ENCODE assay signal across 16 cellular contexts in the genomic region with DNA sequence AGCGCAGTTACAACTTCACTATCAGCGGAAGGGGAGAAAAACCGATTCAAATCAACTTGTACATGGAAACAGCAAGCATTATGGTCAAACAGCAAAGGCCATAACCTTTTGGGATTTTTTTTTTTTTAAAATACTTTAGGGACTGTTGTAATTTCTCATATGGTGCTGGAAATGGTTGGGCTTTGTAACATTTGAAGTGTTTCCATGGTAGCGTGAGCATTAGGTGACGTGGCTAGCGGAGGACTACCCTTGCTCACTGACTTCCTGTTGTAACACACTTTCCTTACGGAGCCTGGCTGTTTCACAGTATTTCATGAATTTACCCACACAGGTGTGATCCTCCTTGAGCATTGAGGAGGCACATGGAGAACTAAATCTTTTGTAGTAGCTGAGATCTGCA.
DNase-seq lines count a peak whose midpoint lies in the region; ATAC-seq, FAIRE-seq and TF ChIP-seq lines count a peak whose summit lies in the region.
"Had no signal": no experiment of that assay in that cellular context is flagged by ENCODE, and none has a peak within 500 bp of the region (broad histone marks: within the 10 kb centered on the region; RNA-seq: fewer than 3 reads in every experiment).

No MANE protein-coding gene starts in this region.

- ATAC-seq in heart right ventricle = no peak
- ATAC-seq in heart left ventricle = no peak
- ATAC-seq in GM21526 (IDR thresholded peaks at IDR 0.05; ENCODE audit: low FRiP score, unreplicated experiment) = no peak
- ATAC-seq: CD8-positive, alpha-beta T cell had no signal

- H3K27ac ChIP-seq in heart right ventricle = peak overlapping the region in 6 of 10 donors; percentile 6 to 91 (median 84)
- peak overlapping the region in 6 of 12 donors; percentile 2 to 83 (median 17) for H3K27ac ChIP-seq in heart left ventricle
- H3K27ac ChIP-seq in astrocyte (ENCODE audit: low read depth, low read length) = no peak overlapping the region
- H3K27ac ChIP-seq in mesenchymal stem cell (ENCODE audit: low read length, poor library complexity, severe bottlenecking) = no peak overlapping the region

- H4K20me1 ChIP-seq in astrocyte (ENCODE audit: insufficient read depth, low read length) = no peaks in the 10 kb centered on the region

- H4K8ac ChIP-seq in mesenchymal stem cell (ENCODE audit: low read length) = no peak overlapping the region

- H3K4me1 ChIP-seq in heart right ventricle (peaks cover 22 to 49% (median 44%) of the 10 kb centered on the region in 9 donors), heart left ventricle (peaks cover 12 to 48% (median 42%) of the 10 kb centered on the region in 12 donors), astrocyte (ENCODE audit: insufficient read depth, low read length) (peaks cover 19% of the 10 kb centered on the region), mesenchymal stem cell (ENCODE audit: control insufficient read depth, insufficient read depth, low read depth, low read length) (no peaks in the 10 kb centered on the region)

- H2AFZ ChIP-seq in astrocyte (ENCODE audit: low read depth, low read length) = no peak overlapping the region
- no peak overlapping the region for H2AFZ ChIP-seq in mesenchymal stem cell (ENCODE audit: low read depth, low read length)

- H3K27me3 Mint-ChIP-seq in astrocyte (ENCODE audit: low read depth, unreplicated experiment) = peaks cover 4% of the 10 kb centered on the region
- H3K27me3 Mint-ChIP-seq in activated T-cell treated with anti-CD3 and anti-CD28 coated beads, Interleukin-2, amount 50 U/mL, for 24 hours = no peaks in the 10 kb centered on the region
- H3K27me3 Mint-ChIP-seq: IgD-negative memory B cell had no signal

- peaks cover 0 to 43% (median 7%) of the 10 kb centered on the region in 9 donors for H3K36me3 ChIP-seq in heart right ventricle
- peaks cover 0 to 29% (median 12%) of the 10 kb centered on the region in 9 donors for H3K36me3 ChIP-seq in heart left ventricle
- H3K36me3 ChIP-seq in astrocyte (ENCODE audit: insufficient read depth, low read length) = no peaks in the 10 kb centered on the region
- H3K36me3 ChIP-seq in mesenchymal stem cell (ENCODE audit: control insufficient read depth in 1 of 2, insufficient read depth in 2 of 2, low read depth in 1 of 2, low read length in 2 of 2) = peaks cover 0 to 11% of the 10 kb centered on the region in 2 experiments
- H3K36me3 ChIP-seq: BE2C had no signal

- H2BK12ac ChIP-seq in mesenchymal stem cell (ENCODE audit: low read length in 2 of 2) = no peak overlapping the region

- no peak overlapping the region for H4K91ac ChIP-seq in mesenchymal stem cell (ENCODE audit: low read length)

- peaks cover 1% of the 10 kb centered on the region for H3K36me3 Mint-ChIP-seq in astrocyte (ENCODE audit: low read depth, unreplicated experiment)
- H3K36me3 Mint-ChIP-seq in activated T-cell treated with anti-CD3 and anti-CD28 coated beads, Interleukin-2, amount 50 U/mL, for 24 hours (ENCODE audit: low read depth) = no peaks in the 10 kb centered on the region
- H3K36me3 Mint-ChIP-seq: IgD-negative memory B cell had no signal

- H3K23ac ChIP-seq in mesenchymal stem cell (ENCODE audit: low read length in 2 of 2) = no peak overlapping the region

- no peak overlapping the region for H2BK5ac ChIP-seq in mesenchymal stem cell (ENCODE audit: low read depth, low read length, poor library complexity, severe bottlenecking)

- no peak overlapping the region for H3K18ac ChIP-seq in mesenchymal stem cell (ENCODE audit: low read depth in 1 of 2, low read length in 2 of 2)

- DNase-seq in heart right ventricle = no peak
- no peak for DNase-seq in heart left ventricle
- DNase-seq in astrocyte (ENCODE audit: low read depth) = peak; percentile 16
- DNase-seq in mesenchymal stem cell = peak; percentile 50
- DNase-seq in activated T-cell treated with anti-CD3 and anti-CD28 coated beads, Interleukin-2, amount 50 U/mL, for 24 hours = no peak
- no peak for DNase-seq in NCI-H1930 (lab: John Stamatoyannopoulos, UW)
- DNase-seq: BE2C; CD8-positive, alpha-beta T cell; NCI-H1048; NCI-H2107; NCI-H446 treated with DMSO at 0.1 percent for 48 hours; NCI-H82; SIG-M5 had no signal

- H3K4ac ChIP-seq in mesenchymal stem cell (ENCODE audit: low read depth in 1 of 2, low read length in 2 of 2) = no peak overlapping the region

- H3K27me3 ChIP-seq in heart right ventricle = no peaks in the 10 kb centered on the region
- no peaks in the 10 kb centered on the region for H3K27me3 ChIP-seq in heart left ventricle
- no peaks in the 10 kb centered on the region for H3K27me3 ChIP-seq in astrocyte (ENCODE audit: insufficient read depth, low read length)
- H3K27me3 ChIP-seq in mesenchymal stem cell (ENCODE audit: control insufficient read depth in 1 of 2, insufficient read depth in 1 of 2, low read length in 2 of 2) = peaks cover 0 to 2% of the 10 kb centered on the region in 2 experiments
- H3K27me3 ChIP-seq: BE2C had no signal

- TF ChIP-seq CTCF in heart right ventricle (IDR thresholded peaks at IDR 0.05) (no peak), heart left ventricle (IDR thresholded peaks at IDR 0.05) (no peak), astrocyte (IDR thresholded peaks at IDR 0.05; ENCODE audit: insufficient read depth, low read depth, low read length) (no peak)

- H3K9me3 ChIP-seq in heart right ventricle = no peaks in the 10 kb centered on the region
- no peaks in the 10 kb centered on the region for H3K9me3 ChIP-seq in heart left ventricle
- H3K9me3 ChIP-seq in astrocyte (ENCODE audit: insufficient read depth, low read depth, low read length) = no peaks in the 10 kb centered on the region
- no peaks in the 10 kb centered on the region for H3K9me3 ChIP-seq in mesenchymal stem cell (ENCODE audit: control insufficient read depth, low read length)
- H3K9me3 ChIP-seq: BE2C had no signal

- H3K79me2 ChIP-seq in astrocyte (ENCODE audit: insufficient read depth, low read length) = no peaks in the 10 kb centered on the region

- H2BK15ac ChIP-seq in mesenchymal stem cell (ENCODE audit: low read depth, poor library complexity, severe bottlenecking) = no peak overlapping the region

- intact Hi-C loops in heart right ventricle (cut with DNase I) (loop anchor here in 7 of 10 donors (2.0 to 10.0 kb wide), 9 partner anchors 111 to 491 kb away; partner anchors contain the start of gene NFIA (in 1 of the 7)), heart left ventricle (cut with DNase I) (loop anchor here in 9 of 10 donors (2.0 to 10.0 kb wide), 11 partner anchors 121 to 611 kb away; no protein-coding TSS in a partner anchor)

- no peak overlapping the region for H2BK120ac ChIP-seq in mesenchymal stem cell (ENCODE audit: low read depth, low read length)

- H3K27ac Mint-ChIP-seq in astrocyte (ENCODE audit: unreplicated experiment) = no peak overlapping the region
- H3K27ac Mint-ChIP-seq in activated T-cell treated with anti-CD3 and anti-CD28 coated beads, Interleukin-2, amount 50 U/mL, for 24 hours = no peak overlapping the region
- H3K27ac Mint-ChIP-seq: CD8-positive, alpha-beta T cell; IgD-negative memory B cell had no signal

- H2AK5ac ChIP-seq in mesenchymal stem cell (ENCODE audit: low read length, severe bottlenecking) = no peak overlapping the region

- no peaks in the 10 kb centered on the region for H3K9me3 Mint-ChIP-seq in astrocyte (ENCODE audit: unreplicated experiment)
- H3K9me3 Mint-ChIP-seq in activated T-cell treated with anti-CD3 and anti-CD28 coated beads, Interleukin-2, amount 50 U/mL, for 24 hours = no peaks in the 10 kb centered on the region
- H3K9me3 Mint-ChIP-seq: CD8-positive, alpha-beta T cell; IgD-negative memory B cell had no signal

- no peak overlapping the region for H3K4me3 ChIP-seq in heart right ventricle
- no peak overlapping the region for H3K4me3 ChIP-seq in heart left ventricle
- H3K4me3 ChIP-seq in astrocyte (ENCODE audit: insufficient read depth, low read depth, low read length) = no peak overlapping the region
- H3K4me3 ChIP-seq in mesenchymal stem cell (ENCODE audit: insufficient read depth in 1 of 2, low read depth in 1 of 2, low read length in 2 of 2) = no peak overlapping the region

- no peaks in the 10 kb centered on the region for H3K79me1 ChIP-seq in mesenchymal stem cell (replicated peaks; ENCODE audit: low read length, poor library complexity, severe bottlenecking)

- no peak overlapping the region for H3K4me3 Mint-ChIP-seq in astrocyte (ENCODE audit: unreplicated experiment)
- H3K4me3 Mint-ChIP-seq in activated T-cell treated with anti-CD3 and anti-CD28 coated beads, Interleukin-2, amount 50 U/mL, for 24 hours = no peak overlapping the region
- H3K4me3 Mint-ChIP-seq: CD8-positive, alpha-beta T cell had no signal

- no peak for TF ChIP-seq POLR2A in heart left ventricle (IDR thresholded peaks at IDR 0.05)

- peaks cover 37% of the 10 kb centered on the region for H3K4me1 Mint-ChIP-seq in astrocyte (ENCODE audit: low read depth, unreplicated experiment)
- peaks cover 14% of the 10 kb centered on the region for H3K4me1 Mint-ChIP-seq in activated T-cell treated with anti-CD3 and anti-CD28 coated beads, Interleukin-2, amount 50 U/mL, for 24 hours (ENCODE audit: low read depth)

- no peak overlapping the region for H3K14ac ChIP-seq in mesenchymal stem cell (ENCODE audit: low read length in 2 of 2)

- WGBS in heart right ventricle, 2 donors = 77 to 81% methylated on average over 7 of the region's 7 CpGs
- WGBS in heart left ventricle, 4 donors = 81 to 91% (median 85%) methylated on average over 7 of the region's 7 CpGs
- 87% methylated on average over 7 of the region's 7 CpGs for WGBS in mesenchymal stem cell

- H3K4me2 ChIP-seq in astrocyte (ENCODE audit: low read length) (peak overlapping the region; percentile 10), mesenchymal stem cell (ENCODE audit: low read length, poor library complexity, severe bottlenecking) (no peak overlapping the region)

- no peak for FAIRE-seq in astrocyte (lab: Jason Lieb, UNC)
- FAIRE-seq: RCC 7860 had no signal

- H3K9ac ChIP-seq in astrocyte (ENCODE audit: low read length) (no peak overlapping the region), mesenchymal stem cell (ENCODE audit: low read length) (no peak overlapping the region)

Comparison
In these comparisons a context has a peak if more than half of its experiments do, and no peak if none do; other contexts are left out.
1. DNase-seq: peak in astrocyte (single experiment) and mesenchymal stem cell (single experiment); none in heart right ventricle (0 of 2), heart left ventricle (0 of 5), activated T-cell treated with anti-CD3 and anti-CD28 coated beads, Interleukin-2, amount 50 U/mL, for 24 hours (single experiment) and NCI-H1930 (0 of 2).
2. H3K27ac ChIP-seq: peak in heart right ventricle (6 of 10); none in astrocyte (single experiment) and mesenchymal stem cell (single experiment).